Comparison of ENCODE assay signal across 14 cellular contexts in genomic region chr10:4849042-4849402, GRCh38. TPM values are rescaled to one million over a fixed set of nuclear protein-coding genes. Genes with fewer than 3 reads are reported as not detected.
DNase-seq lines count a peak whose midpoint lies in the region; ATAC-seq and TF ChIP-seq lines count a peak whose summit lies in the region.
"Had no signal": no experiment of that assay in that cellular context is flagged by ENCODE, and none has a peak within 500 bp of the region (broad histone marks: within the 10 kb centered on the region; RNA-seq: fewer than 3 reads in every experiment).

No MANE protein-coding gene starts in this region.

- CTCF ChIA-PET in activated CD8-positive, alpha-beta T cell treated with anti-CD3 and anti-CD28 coated beads for 36 hours (lab: Charles Lee): interaction anchor here (0.7 to 5.7 kb wide), 50 partner anchors 8 to 780 kb away, joined by 3 to 90 read pairs (median 5); partner anchors contain the start of genes AKR1C3 and AKR1E2
- CTCF ChIA-PET in activated CD8-positive, alpha-beta T cell treated with anti-CD3 and anti-CD28 coated beads, Interleukin-2, amount 10 ng/mL, durations not matched to agents 7 days and 5 days (lab: Charles Lee): interaction anchor here (0.6 to 5.6 kb wide), 45 partner anchors 11 to 774 kb away, joined by 3 to 82 read pairs (median 5); partner anchors contain the start of genes AKR1C3 and NET1
- CTCF ChIA-PET in Caco-2 (lab: Charles Lee): interaction anchor here (0.6 to 5.5 kb wide), 18 partner anchors 8 to 593 kb away, joined by 3 to 78 read pairs (median 6); partner anchors contain the start of genes AKR1C3 and AKR1E2

- peaks cover 11% of the 10 kb centered on the region; the same call in 1 of the 2 replicates for H3K4me1 ChIP-seq in Caco-2
- peaks cover 4% of the 10 kb centered on the region for H3K4me1 ChIP-seq in neural progenitor cell

- H3F3A ChIP-seq in neural progenitor cell (ENCODE audit: low read depth): no peaks in the 10 kb centered on the region

- no peak for TF ChIP-seq CTCF in activated CD8-positive, alpha-beta T cell treated with anti-CD3 and anti-CD28 coated beads for 36 hours (IDR thresholded peaks at IDR 0.05)
- TF ChIP-seq CTCF in Caco-2 (IDR thresholded peaks at IDR 0.05; ENCODE audit: insufficient read depth in 1 of 2, low read depth in 1 of 2, low read length in 1 of 2, severe bottlenecking in 1 of 2, unreplicated experiment in 1 of 2): no peak
- TF ChIP-seq CTCF in neural progenitor cell (IDR thresholded peaks at IDR 0.05): no peak
- TF ChIP-seq CTCF in osteocyte (IDR thresholded peaks at IDR 0.05): no peak

- POLR2A ChIA-PET in activated CD8-positive, alpha-beta T cell treated with anti-CD3 and anti-CD28 coated beads for 36 hours (lab: Charles Lee): interaction anchor here (0.7 to 1.1 kb wide), 2 partner anchors 11 to 193 kb away, joined by 3 read pairs; no protein-coding TSS in a partner anchor
- POLR2A ChIA-PET in activated CD8-positive, alpha-beta T cell treated with anti-CD3 and anti-CD28 coated beads, Interleukin-2, amount 10 ng/mL, durations not matched to agents 7 days and 5 days (lab: Charles Lee): no interaction called here
- POLR2A ChIA-PET in Caco-2 (lab: Charles Lee): interaction anchor here (1.2 kb wide), 1 partner anchor 22 kb away, joined by 4 read pairs; no protein-coding TSS in a partner anchor

- no peaks in the 10 kb centered on the region for H3K79me2 ChIP-seq in neural progenitor cell (ENCODE audit: low read depth)

- no peak overlapping the region for H3K27ac ChIP-seq in SK-N-MC
- no peak overlapping the region for H3K27ac ChIP-seq in neural progenitor cell
- H3K27ac ChIP-seq: pancreas had no signal

- no peak for DNase-seq in activated CD8-positive, alpha-beta T cell treated with anti-CD3 and anti-CD28 coated beads for 36 hours
- no peak for DNase-seq in activated CD8-positive, alpha-beta T cell treated with anti-CD3 and anti-CD28 coated beads, Interleukin-2, amount 10 ng/mL, durations not matched to agents 7 days and 5 days
- no peak for DNase-seq in Caco-2
- DNase-seq in SK-N-MC (ENCODE audit: low read depth, low spot score): no peak
- no peak for DNase-seq in neural progenitor cell (ENCODE audit: low spot score)
- DNase-seq in stimulated activated effector memory CD8-positive, alpha-beta T cell treated with anti-CD3 and anti-CD28 coated beads, Interleukin-12 subunit alpha, Interleukin-12 subunit beta, amount 100 ng/mL, for 72 hours (ENCODE audit: low spot score in 2 of 2): no peak
- no peak for DNase-seq in osteocyte (ENCODE audit: extremely low spot score, unreplicated experiment)

- no peak overlapping the region for H3K4me2 ChIP-seq in neural progenitor cell

- H2AFZ ChIP-seq in neural progenitor cell (replicated peaks): peak overlapping the region; percentile 99

- ATAC-seq in activated CD8-positive, alpha-beta T cell treated with anti-CD3 and anti-CD28 coated beads for 36 hours: no peak
- ATAC-seq in activated CD8-positive, alpha-beta T cell treated with anti-CD3 and anti-CD28 coated beads, Interleukin-2, amount 10 ng/mL, durations not matched to agents 7 days and 5 days: no peak
- ATAC-seq in stimulated activated effector memory CD8-positive, alpha-beta T cell treated with anti-CD3 and anti-CD28 coated beads, Interleukin-12 subunit alpha, Interleukin-12 subunit beta, amount 100 ng/mL, for 72 hours: no peak
- no peak for ATAC-seq in HG03025 (IDR thresholded peaks at IDR 0.05; ENCODE audit: low FRiP score, unreplicated experiment)

- H3K36me3 Mint-ChIP-seq in activated CD8-positive, alpha-beta T cell treated with anti-CD3 and anti-CD28 coated beads for 36 hours (ENCODE audit: low read depth): peaks cover 1% of the 10 kb centered on the region
- H3K36me3 Mint-ChIP-seq in activated CD8-positive, alpha-beta T cell treated with anti-CD3 and anti-CD28 coated beads, Interleukin-2, amount 10 ng/mL, durations not matched to agents 7 days and 5 days (ENCODE audit: low read depth): no peaks in the 10 kb centered on the region
- H3K36me3 Mint-ChIP-seq in Caco-2 (ENCODE audit: insufficient read depth, unreplicated experiment) (peaks cover 55% of the 10 kb centered on the region), neural progenitor cell (peaks cover 3% of the 10 kb centered on the region), osteocyte (ENCODE audit: unreplicated experiment) (no peaks in the 10 kb centered on the region)
- no peaks in the 10 kb centered on the region for H3K36me3 Mint-ChIP-seq in stimulated activated effector memory CD8-positive, alpha-beta T cell treated with anti-CD3 and anti-CD28 coated beads, Interleukin-12 subunit alpha, Interleukin-12 subunit beta, amount 100 ng/mL, for 72 hours

- peak overlapping the region; percentile 39 for H3K27ac Mint-ChIP-seq in activated CD8-positive, alpha-beta T cell treated with anti-CD3 and anti-CD28 coated beads for 36 hours
- H3K27ac Mint-ChIP-seq in activated CD8-positive, alpha-beta T cell treated with anti-CD3 and anti-CD28 coated beads, Interleukin-2, amount 10 ng/mL, durations not matched to agents 7 days and 5 days: no peak overlapping the region
- H3K27ac Mint-ChIP-seq in Caco-2 (ENCODE audit: unreplicated experiment): peak overlapping the region; percentile 69
- no peak overlapping the region for H3K27ac Mint-ChIP-seq in neural progenitor cell
- H3K27ac Mint-ChIP-seq in stimulated activated effector memory CD8-positive, alpha-beta T cell treated with anti-CD3 and anti-CD28 coated beads, Interleukin-12 subunit alpha, Interleukin-12 subunit beta, amount 100 ng/mL, for 72 hours: no peak overlapping the region
- no peak overlapping the region for H3K27ac Mint-ChIP-seq in osteocyte (ENCODE audit: unreplicated experiment)
- H3K27ac Mint-ChIP-seq: effector memory CD8-positive, alpha-beta T cell had no signal

- H3K9ac ChIP-seq in SK-N-MC (ENCODE audit: insufficient read length) (no peak overlapping the region), neural progenitor cell (no peak overlapping the region)

- H3K27me3 ChIP-seq in Caco-2 (replicated peaks; ENCODE audit: control insufficient read depth, insufficient read depth, low read length): no peaks in the 10 kb centered on the region
- no peaks in the 10 kb centered on the region for H3K27me3 ChIP-seq in neural progenitor cell
- H3K27me3 ChIP-seq: heart left ventricle, pancreas had no signal

- H3K4me3 ChIP-seq in Caco-2 (ENCODE audit: low read depth, low read length) (no peak overlapping the region), SK-N-MC (peak overlapping the region; percentile 52; the same call in 1 of the 2 replicates), neural progenitor cell (no peak overlapping the region)
- H3K4me3 ChIP-seq: heart left ventricle, lung, pancreas had no signal

- no peaks in the 10 kb centered on the region for H3K9me3 ChIP-seq in Caco-2
- H3K9me3 ChIP-seq in SK-N-MC (ENCODE audit: low read depth, low read length): no peaks in the 10 kb centered on the region
- no peaks in the 10 kb centered on the region for H3K9me3 ChIP-seq in neural progenitor cell (ENCODE audit: low read depth)
- H3K9me3 ChIP-seq: heart left ventricle, pancreas had no signal

- peaks cover 1% of the 10 kb centered on the region for H3K27me3 Mint-ChIP-seq in activated CD8-positive, alpha-beta T cell treated with anti-CD3 and anti-CD28 coated beads for 36 hours
- H3K27me3 Mint-ChIP-seq in activated CD8-positive, alpha-beta T cell treated with anti-CD3 and anti-CD28 coated beads, Interleukin-2, amount 10 ng/mL, durations not matched to agents 7 days and 5 days (ENCODE audit: low read depth): no peaks in the 10 kb centered on the region
- H3K27me3 Mint-ChIP-seq in Caco-2 (ENCODE audit: insufficient read depth, unreplicated experiment) (no peaks in the 10 kb centered on the region), neural progenitor cell (ENCODE audit: insufficient read depth, low read depth) (peaks cover 5% of the 10 kb centered on the region), osteocyte (ENCODE audit: unreplicated experiment) (peaks cover 4% of the 10 kb centered on the region)
- H3K27me3 Mint-ChIP-seq: activated CD4-positive, alpha-beta T cell treated with anti-CD3 and anti-CD28 coated beads, Interleukin-2, amount 10 ng/mL, durations not matched to agents 7 days and 5 days had no signal

- intact Hi-C loops in activated CD8-positive, alpha-beta T cell treated with anti-CD3 and anti-CD28 coated beads for 36 hours (cut with micrococcal nuclease): loop anchor here (1.0 to 5.0 kb wide), 2 partner anchors 133 to 533 kb away; no protein-coding TSS in a partner anchor
- intact Hi-C loops in Caco-2 (cut with micrococcal nuclease; ENCODE audit: unreplicated experiment): loop anchor here (2.0 kb wide), 6 partner anchors 32 to 586 kb away; partner anchors contain the start of gene AKR1C3

- H3K9me3 Mint-ChIP-seq in activated CD8-positive, alpha-beta T cell treated with anti-CD3 and anti-CD28 coated beads for 36 hours: no peaks in the 10 kb centered on the region
- no peaks in the 10 kb centered on the region for H3K9me3 Mint-ChIP-seq in activated CD8-positive, alpha-beta T cell treated with anti-CD3 and anti-CD28 coated beads, Interleukin-2, amount 10 ng/mL, durations not matched to agents 7 days and 5 days (ENCODE audit: insufficient read depth)
- H3K9me3 Mint-ChIP-seq in Caco-2 (ENCODE audit: unreplicated experiment): no peaks in the 10 kb centered on the region
- H3K9me3 Mint-ChIP-seq in neural progenitor cell: peaks cover 2% of the 10 kb centered on the region
- no peaks in the 10 kb centered on the region for H3K9me3 Mint-ChIP-seq in stimulated activated effector memory CD8-positive, alpha-beta T cell treated with anti-CD3 and anti-CD28 coated beads, Interleukin-12 subunit alpha, Interleukin-12 subunit beta, amount 100 ng/mL, for 72 hours
- no peaks in the 10 kb centered on the region for H3K9me3 Mint-ChIP-seq in osteocyte (ENCODE audit: unreplicated experiment)
- H3K9me3 Mint-ChIP-seq: activated CD4-positive, alpha-beta T cell treated with anti-CD3 and anti-CD28 coated beads, Interleukin-2, amount 10 ng/mL, durations not matched to agents 7 days and 5 days; effector memory CD8-positive, alpha-beta T cell had no signal

- no peak overlapping the region for H3K4me3 Mint-ChIP-seq in activated CD8-positive, alpha-beta T cell treated with anti-CD3 and anti-CD28 coated beads for 36 hours
- H3K4me3 Mint-ChIP-seq in activated CD8-positive, alpha-beta T cell treated with anti-CD3 and anti-CD28 coated beads, Interleukin-2, amount 10 ng/mL, durations not matched to agents 7 days and 5 days: no peak overlapping the region
- H3K4me3 Mint-ChIP-seq in Caco-2 (ENCODE audit: unreplicated experiment) (no peak overlapping the region), neural progenitor cell (no peak overlapping the region), osteocyte (ENCODE audit: unreplicated experiment) (no peak overlapping the region)
- H3K4me3 Mint-ChIP-seq in stimulated activated effector memory CD8-positive, alpha-beta T cell treated with anti-CD3 and anti-CD28 coated beads, Interleukin-12 subunit alpha, Interleukin-12 subunit beta, amount 100 ng/mL, for 72 hours: no peak overlapping the region
- H3K4me3 Mint-ChIP-seq: activated CD4-positive, alpha-beta T cell treated with anti-CD3 and anti-CD28 coated beads, Interleukin-2, amount 10 ng/mL, durations not matched to agents 7 days and 5 days; effector memory CD8-positive, alpha-beta T cell had no signal

- H3K36me3 ChIP-seq in Caco-2 (ENCODE audit: control insufficient read depth, insufficient read depth, low read length): no peaks in the 10 kb centered on the region
- no peaks in the 10 kb centered on the region for H3K36me3 ChIP-seq in SK-N-MC (ENCODE audit: insufficient read depth, low read length)
- H3K36me3 ChIP-seq in neural progenitor cell: no peaks in the 10 kb centered on the region
- H3K36me3 ChIP-seq: pancreas had no signal

- no peaks in the 10 kb centered on the region for H4K20me1 ChIP-seq in neural progenitor cell (ENCODE audit: low read depth)

- no TSS peak for BruUV-seq in Caco-2 (replicated peaks; lab: Mats Ljungman, UMichigan)

- H3K4me1 Mint-ChIP-seq in activated CD8-positive, alpha-beta T cell treated with anti-CD3 and anti-CD28 coated beads for 36 hours (ENCODE audit: low read depth): peaks cover 3% of the 10 kb centered on the region
- H3K4me1 Mint-ChIP-seq in activated CD8-positive, alpha-beta T cell treated with anti-CD3 and anti-CD28 coated beads, Interleukin-2, amount 10 ng/mL, durations not matched to agents 7 days and 5 days (ENCODE audit: low read depth): peaks cover 6% of the 10 kb centered on the region
- H3K4me1 Mint-ChIP-seq in Caco-2 (ENCODE audit: low read depth, unreplicated experiment) (peaks cover 20% of the 10 kb centered on the region), neural progenitor cell (peaks cover 10% of the 10 kb centered on the region), osteocyte (ENCODE audit: unreplicated experiment) (peaks cover 27% of the 10 kb centered on the region)
- peaks cover 15% of the 10 kb centered on the region for H3K4me1 Mint-ChIP-seq in stimulated activated effector memory CD8-positive, alpha-beta T cell treated with anti-CD3 and anti-CD28 coated beads, Interleukin-12 subunit alpha, Interleukin-12 subunit beta, amount 100 ng/mL, for 72 hours

RNA-seq across cellular contexts. Expression of gene AKR1E2, which starts 23.0 kb away (rescaled TPM):
- 1 to 10 TPM; 6.1 to 6.5 TPM for total RNA-seq in activated CD8-positive, alpha-beta T cell treated with anti-CD3 and anti-CD28 coated beads for 36 hours
- total RNA-seq in activated CD8-positive, alpha-beta T cell treated with anti-CD3 and anti-CD28 coated beads, Interleukin-2, amount 10 ng/mL, durations not matched to agents 7 days and 5 days: 1 to 10 TPM; 6.5 to 8.9 TPM
- total RNA-seq in Caco-2 (2022): 68.3 and 68.5 TPM in 2 replicates
- total RNA-seq in neural progenitor cell (ENCODE audit: low replicate concordance): 3.4 and 4.4 TPM in 2 replicates
- total RNA-seq in osteocyte: 1.7 and 2.5 TPM in 2 replicates
- total RNA-seq: myocyte had no signal

Comparison
In these comparisons a context has a peak if more than half of its experiments do, and no peak if none do; other contexts are left out.
1. H3K27ac Mint-ChIP-seq: peak in activated CD8-positive, alpha-beta T cell treated with anti-CD3 and anti-CD28 coated beads for 36 hours (single experiment) and Caco-2 (single experiment); none in activated CD8-positive, alpha-beta T cell treated with anti-CD3 and anti-CD28 coated beads, Interleukin-2, amount 10 ng/mL, durations not matched to agents 7 days and 5 days (single experiment), neural progenitor cell (single experiment), stimulated activated effector memory CD8-positive, alpha-beta T cell treated with anti-CD3 and anti-CD28 coated beads, Interleukin-12 subunit alpha, Interleukin-12 subunit beta, amount 100 ng/mL, for 72 hours (single experiment) and osteocyte (single experiment).